ENCODE assay signal across 18 cellular contexts in genomic region chr21:42195378-42196031, GRCh38. TPM values are rescaled to one million over a fixed set of nuclear protein-coding genes. Genes with fewer than 3 reads are reported as not detected.
DNase-seq lines count a peak whose midpoint lies in the region; ATAC-seq, FAIRE-seq and TF ChIP-seq lines count a peak whose summit lies in the region.
"Had no signal": no experiment of that assay in that cellular context is flagged by ENCODE, and none has a peak within 500 bp of the region (broad histone marks: within the 10 kb centered on the region; RNA-seq: fewer than 3 reads in every experiment).

No MANE protein-coding gene starts in this region.

- H4K20me1 ChIP-seq in BLaER1 treated with 17β-estradiol and CSF1 and Interleukin-3, amounts not matched to agents 10 nM and 100 nM, result no peaks in the 10 kb centered on the region
- no peaks in the 10 kb centered on the region for H4K20me1 ChIP-seq in IMR-90 (ENCODE audit: insufficient read depth, low read length)
- H4K20me1 ChIP-seq in astrocyte (ENCODE audit: insufficient read depth, low read length), result no peaks in the 10 kb centered on the region

- CTCF ChIA-PET in IMR-90 (lab: Yijun Ruan, JAX), result no interaction called here

- POLR2A ChIA-PET in IMR-90 (lab: Charles Lee; ENCODE audit: unreplicated experiment), result no interaction called here

- H3K18ac ChIP-seq in IMR-90 (ENCODE audit: low read depth, low read length), result no peak overlapping the region

- no peak overlapping the region for H2AK5ac ChIP-seq in IMR-90 (ENCODE audit: low read depth, low read length)

- H3K9me1 ChIP-seq in IMR-90 (ENCODE audit: insufficient read depth, low read length), result peaks cover 2% of the 10 kb centered on the region; the same call in 1 of the 2 replicates

- H4K91ac ChIP-seq in IMR-90 (ENCODE audit: insufficient read depth, low read depth, low read length), result no peak overlapping the region

- intact Hi-C loops in IMR-90 (cut with micrococcal nuclease) (no loop called here), stomach (cut with DNase I; ENCODE audit: low total_unique reads) (no loop called here)

- no peak overlapping the region for H2BK5ac ChIP-seq in IMR-90 (ENCODE audit: low read depth, low read length, poor library complexity, severe bottlenecking)

- H2BK15ac ChIP-seq in IMR-90 (ENCODE audit: low read depth, low read length), result no peak overlapping the region

- peaks cover 0 to 9% (median 0%) of the 10 kb centered on the region in 11 experiments; a peak in 7 of 22 replicates for H3K9me3 ChIP-seq in BLaER1 treated with 17β-estradiol and CSF1 and Interleukin-3, amounts not matched to agents 10 nM and 100 nM (replicated peaks in 1 of 11)
- no peaks in the 10 kb centered on the region for H3K9me3 ChIP-seq in IMR-90 (ENCODE audit: control insufficient read depth, insufficient read depth, low read length)
- no peaks in the 10 kb centered on the region for H3K9me3 ChIP-seq in astrocyte (ENCODE audit: insufficient read depth, low read depth, low read length)
- no peaks in the 10 kb centered on the region for H3K9me3 ChIP-seq in stomach

- H3K23ac ChIP-seq in IMR-90 (ENCODE audit: low read depth, low read length), result no peak overlapping the region; the same call in 1 of the 2 replicates

- H3K14ac ChIP-seq in IMR-90 (replicated peaks; ENCODE audit: low read depth, low read length), result no peak overlapping the region

- H3K56ac ChIP-seq in IMR-90 (ENCODE audit: extremely low read depth, insufficient read depth, low read length), result no peak overlapping the region

- BruUV-seq in IMR-90 (replicated peaks; lab: Mats Ljungman, UMichigan), result no TSS peak

- no peak for TF ChIP-seq POLR2A in IMR-90 (IDR thresholded peaks at IDR 0.05; ENCODE audit: low read depth, low read length)
- no peak for TF ChIP-seq POLR2A in stomach (IDR thresholded peaks at IDR 0.05)

- ATAC-seq in IMR-90 (ENCODE audit: low read depth) (peak; percentile 30), left lobe of liver (peak; percentile 23), GM18870 (IDR thresholded peaks at IDR 0.05; ENCODE audit: unreplicated experiment) (no peak), HG03520 (IDR thresholded peaks at IDR 0.05; ENCODE audit: unreplicated experiment) (no peak)
- ATAC-seq: esophagus mucosa had no signal

- H4K8ac ChIP-seq in IMR-90 (ENCODE audit: low read depth in 2 of 2, low read length in 2 of 2), result no peak overlapping the region

- H2AK9ac ChIP-seq in IMR-90 (replicated peaks; ENCODE audit: low read depth, low read length, poor library complexity), result no peak overlapping the region

- peaks cover 31% of the 10 kb centered on the region for H3K27me3 Mint-ChIP-seq in astrocyte (ENCODE audit: low read depth, unreplicated experiment)
- H3K27me3 Mint-ChIP-seq: activated B cell treated with CpG ODN at 0.5 μM for 24 hours; CD4-positive, alpha-beta memory T cell had no signal

- H2AFZ ChIP-seq in IMR-90 (replicated peaks; ENCODE audit: low read length, poor library complexity), result no peak overlapping the region
- no peak overlapping the region for H2AFZ ChIP-seq in astrocyte (ENCODE audit: low read depth, low read length)

- DNase-seq in IMR-90 (peak; percentile 55), astrocyte (ENCODE audit: low read depth) (no peak), left lobe of liver (ENCODE audit: low spot score) (no peak), stomach (no peak)
- DNase-seq in activated CD8-positive, alpha-beta memory T cell treated with anti-CD3 and anti-CD28 coated beads for 24 hours, result no peak
- DNase-seq: activated B cell treated with CpG ODN at 0.5 μM for 24 hours; CD4-positive, alpha-beta memory T cell; NCI-H2227 treated with DMSO at 0.1 percent for 48 hours; RPMI8226; stimulated activated CD4-positive, alpha-beta T cell treated with anti-CD3 and anti-CD28 coated beads, Interleukin-15, amount 100 ng/mL, for 24 hours had no signal

- H3K36me3 Mint-ChIP-seq in astrocyte (ENCODE audit: low read depth, unreplicated experiment), result no peaks in the 10 kb centered on the region
- H3K36me3 Mint-ChIP-seq: brain; CD4-positive, alpha-beta memory T cell had no signal

- H2BK20ac ChIP-seq in IMR-90 (ENCODE audit: low read depth, low read length), result no peak overlapping the region

- H3K79me2 ChIP-seq in astrocyte (ENCODE audit: insufficient read depth, low read length), result no peaks in the 10 kb centered on the region

- in situ Hi-C loops in IMR-90 (cut with MboI; ENCODE audit: low sequenced_read_pairs), result no loop called here

- H2BK120ac ChIP-seq in IMR-90 (ENCODE audit: low read depth, low read length), result peak overlapping the region; percentile 40; the same call in 1 of the 2 replicates

- no peaks in the 10 kb centered on the region for H3K9me3 Mint-ChIP-seq in astrocyte (ENCODE audit: unreplicated experiment)
- H3K9me3 Mint-ChIP-seq: activated B cell treated with CpG ODN at 0.5 μM for 24 hours, neural crest cell had no signal

- no peak for TF ChIP-seq RAD21 in IMR-90 (IDR thresholded peaks at IDR 0.05; ENCODE audit: low read length)

- 40% methylated on average over 2 of the region's 6 CpGs; no CpG with 5 or more reads in 1 of the 2 experiments for WGBS in IMR-90 (ENCODE audit: extremely low coverage in 2 of 2, insufficient read length in 1 of 2), 2 experiments
- whole genome bisulfite sequencing in stomach, 5 donors, result 56 to 70% (median 61%) methylated on average over 6 of the region's 6 CpGs

- peaks cover 27% of the 10 kb centered on the region for H3K4me1 Mint-ChIP-seq in astrocyte (ENCODE audit: low read depth, unreplicated experiment)

- peaks cover 73 to 95% (median 85%) of the 10 kb centered on the region in 10 experiments for H3K4me1 ChIP-seq in BLaER1 treated with 17β-estradiol and CSF1 and Interleukin-3, amounts not matched to agents 10 nM and 100 nM
- H3K4me1 ChIP-seq in IMR-90 (ENCODE audit: control insufficient read depth, insufficient read depth, low read length) (peaks cover 12% of the 10 kb centered on the region), astrocyte (ENCODE audit: insufficient read depth, low read length) (peaks cover 7% of the 10 kb centered on the region), stomach (peaks cover 4 to 36% (median 13%) of the 10 kb centered on the region in 4 donors)

- H3K36me3 ChIP-seq in BLaER1 treated with 17β-estradiol and CSF1 and Interleukin-3, amounts not matched to agents 10 nM and 100 nM, result no peaks in the 10 kb centered on the region
- H3K36me3 ChIP-seq in IMR-90 (ENCODE audit: control insufficient read depth, insufficient read depth, low read length), result no peaks in the 10 kb centered on the region
- no peaks in the 10 kb centered on the region for H3K36me3 ChIP-seq in astrocyte (ENCODE audit: insufficient read depth, low read length)
- no peaks in the 10 kb centered on the region for H3K36me3 ChIP-seq in stomach

- H3K27ac ChIP-seq in BLaER1 treated with 17β-estradiol and CSF1 and Interleukin-3, amounts not matched to agents 10 nM and 100 nM, result peak overlapping the region; percentile 66 to 97 (median 81); a peak in 21 of 22 replicates
- no peak overlapping the region for H3K27ac ChIP-seq in IMR-90 (ENCODE audit: insufficient read depth, low read length)
- no peak overlapping the region for H3K27ac ChIP-seq in astrocyte (ENCODE audit: low read depth, low read length)
- no peak overlapping the region for H3K27ac ChIP-seq in stomach

- dilution Hi-C loops in IMR-90 (cut with HindIII; ENCODE audit: low sequenced_read_pairs, unreplicated experiment), result no loop called here

- no peak overlapping the region for H4K5ac ChIP-seq in IMR-90 (ENCODE audit: low read depth, low read length)

- H3K27me3 ChIP-seq in BLaER1 treated with 17β-estradiol and CSF1 and Interleukin-3, amounts not matched to agents 10 nM and 100 nM, result no peaks in the 10 kb centered on the region
- H3K27me3 ChIP-seq in IMR-90 (ENCODE audit: control insufficient read depth, insufficient read depth, low read length) (peaks cover 14% of the 10 kb centered on the region; the same call in 1 of the 2 replicates), astrocyte (ENCODE audit: insufficient read depth, low read length) (peaks cover 6% of the 10 kb centered on the region), stomach (peaks cover 0 to 8% (median 0%) of the 10 kb centered on the region in 3 donors)

- H3K4me2 ChIP-seq in BLaER1 treated with 17β-estradiol and CSF1 and Interleukin-3, amounts not matched to agents 10 nM and 100 nM, result peak overlapping the region; percentile 73 to 98 (median 88)
- no peak overlapping the region for H3K4me2 ChIP-seq in IMR-90 (ENCODE audit: low read depth, low read length)
- no peak overlapping the region for H3K4me2 ChIP-seq in astrocyte (ENCODE audit: low read length)

- no peak for TF ChIP-seq CTCF in IMR-90 (conservative IDR thresholded peaks at IDR 0.05; ENCODE audit: low read depth, low read length)
- TF ChIP-seq CTCF in astrocyte (IDR thresholded peaks at IDR 0.05; ENCODE audit: insufficient read depth, low read depth, low read length), result no peak
- TF ChIP-seq CTCF in stomach (IDR thresholded peaks at IDR 0.05), result no peak

- H3K27ac Mint-ChIP-seq in astrocyte (ENCODE audit: unreplicated experiment), result peak overlapping the region; percentile 93
- H3K27ac Mint-ChIP-seq: activated B cell treated with CpG ODN at 0.5 μM for 24 hours had no signal

- TF ChIP-seq EP300 in stomach (IDR thresholded peaks at IDR 0.05), result no peak

- peak overlapping the region; percentile 40 for H3K4me3 Mint-ChIP-seq in astrocyte (ENCODE audit: unreplicated experiment)
- H3K4me3 Mint-ChIP-seq: activated B cell treated with CpG ODN at 0.5 μM for 24 hours; CD4-positive, alpha-beta memory T cell; neural crest cell had no signal

- H3K4me3 ChIP-seq in BLaER1 treated with 17β-estradiol and CSF1 and Interleukin-3, amounts not matched to agents 10 nM and 100 nM, result peak overlapping the region in 1 of 10 experiments; percentile 3; a peak in 1 of 20 replicates
- H3K4me3 ChIP-seq in IMR-90 (ENCODE audit: insufficient read depth, low read depth, low read length) (no peak overlapping the region), astrocyte (ENCODE audit: insufficient read depth, low read depth, low read length) (no peak overlapping the region), stomach (no peak overlapping the region)

- H3K9ac ChIP-seq in BLaER1 treated with 17β-estradiol and CSF1 and Interleukin-3, amounts not matched to agents 10 nM and 100 nM, result peak overlapping the region; percentile 37 to 76 (median 68); a peak in 17 of 22 replicates
- H3K9ac ChIP-seq in IMR-90 (ENCODE audit: low read depth, low read length), result no peak overlapping the region
- H3K9ac ChIP-seq in astrocyte (ENCODE audit: low read length), result no peak overlapping the region

- H3K79me1 ChIP-seq in IMR-90 (ENCODE audit: low read depth in 1 of 2, low read length in 2 of 2), result no peaks in the 10 kb centered on the region

- no peak for FAIRE-seq in astrocyte (lab: Jason Lieb, UNC)
- FAIRE-seq: H1, islet of Langerhans had no signal

- no peak overlapping the region for H3K4ac ChIP-seq in IMR-90 (ENCODE audit: low read depth, low read length)

TF ChIP-seq in IMR-90, 13 proteins besides CTCF, POLR2A, EP300 and RAD21 (continues in another document):
- peak; percentile 57; the same call in 1 of the 2 replicates for TF ChIP-seq CEBPB (IDR thresholded peaks at IDR 0.05; ENCODE audit: low read depth, low read length)

RNA-seq across cellular contexts. Expression of gene ABCG1, which starts 23.4 kb away (rescaled TPM):
- total RNA-seq in IMR-90 (2012; rRNA removed) (under 0.01 and 0.36 TPM in 2 replicates), astrocyte (1.3 and 1.9 TPM in 2 replicates), left lobe of liver (4.7 TPM), stomach (10 to 100 TPM in 4 of 5 donors, 1 to 10 TPM in 1; 4.1 to 65.9 (median 31.6) TPM)
- polyA plus RNA-seq in IMR-90 (2012; rRNA removed) (0.14 and 0.19 TPM in 2 replicates), stomach (1 to 10 TPM; 3.1 to 4.7 (median 4.2) TPM)
- 0.13 and 0.23 TPM in 2 replicates for polyA plus RNA-seq in IMR-90 (2012; cell fraction: cytosol; rRNA removed)
- 0.20 and 0.23 TPM in 2 replicates for polyA plus RNA-seq in IMR-90 (2012; cell fraction: nucleus; rRNA removed; ENCODE audit: low replicate concordance)

Comparison
In these comparisons a context has a peak if more than half of its experiments do, and no peak if none do; other contexts are left out.
1. H3K27ac ChIP-seq: peak in BLaER1 treated with 17β-estradiol and CSF1 and Interleukin-3, amounts not matched to agents 10 nM and 100 nM (11 of 11); none in IMR-90 (single experiment), astrocyte (single experiment) and stomach (0 of 5).
2. H3K4me2 ChIP-seq: peak in BLaER1 treated with 17β-estradiol and CSF1 and Interleukin-3, amounts not matched to agents 10 nM and 100 nM (11 of 11); none in IMR-90 (single experiment) and astrocyte (single experiment).
3. H3K9ac ChIP-seq: peak in BLaER1 treated with 17β-estradiol and CSF1 and Interleukin-3, amounts not matched to agents 10 nM and 100 nM (11 of 11); none in IMR-90 (single experiment) and astrocyte (single experiment).
4. ATAC-seq: peak in IMR-90 (single experiment) and left lobe of liver (single experiment); none in GM18870 (single experiment) and HG03520 (single experiment).